Comparison of ENCODE assay signal across 11 cellular contexts in genomic region chr6:166618866-166619761, GRCh38. TPM values are rescaled to one million over a fixed set of nuclear protein-coding genes. Genes with fewer than 3 reads are reported as not detected.
DNase-seq lines count a peak whose midpoint lies in the region; FAIRE-seq and TF ChIP-seq lines count a peak whose summit lies in the region.
"Had no signal": no experiment of that assay in that cellular context is flagged by ENCODE, and none has a peak within 500 bp of the region (broad histone marks: within the 10 kb centered on the region; RNA-seq: fewer than 3 reads in every experiment).

No MANE protein-coding gene starts in this region.

- FAIRE-seq in GM12891 (lab: Jason Lieb, UNC): no peak

- peak overlapping the region; percentile 25 for H3K9ac ChIP-seq in fibroblast of lung (ENCODE audit: insufficient read depth, low read length)

- no peak for TF ChIP-seq CTCF in fibroblast of lung (conservative IDR thresholded peaks at IDR 0.05 in 1 of 2, IDR thresholded peaks at IDR 0.05 in 1 of 2; ENCODE audit: low read depth in 1 of 2, low read length in 2 of 2)
- no peak for TF ChIP-seq CTCF in osteocyte (IDR thresholded peaks at IDR 0.05)

- H4K20me1 ChIP-seq in fibroblast of lung (ENCODE audit: control insufficient read depth, extremely low read depth, insufficient read depth, low read length): no peaks in the 10 kb centered on the region

- peaks cover 5% of the 10 kb centered on the region for H3K36me3 ChIP-seq in fibroblast of lung (ENCODE audit: control insufficient read depth, insufficient read depth, low read length)

- peaks cover 94% of the 10 kb centered on the region for H3K4me1 Mint-ChIP-seq in osteocyte (ENCODE audit: unreplicated experiment)

- no peaks in the 10 kb centered on the region for H3K27me3 ChIP-seq in fibroblast of lung (ENCODE audit: control insufficient read depth, insufficient read depth, low read length)

- no peak overlapping the region for H2AFZ ChIP-seq in fibroblast of lung (ENCODE audit: low read length)

- peaks cover 15% of the 10 kb centered on the region for H3K36me3 Mint-ChIP-seq in osteocyte (ENCODE audit: unreplicated experiment)

- H3K4me2 ChIP-seq in fibroblast of lung (ENCODE audit: extremely low read depth, insufficient read depth, low read length): no peak overlapping the region

- peaks cover 49% of the 10 kb centered on the region for H3K4me1 ChIP-seq in fibroblast of lung (ENCODE audit: control insufficient read depth, extremely low read depth, insufficient read depth, low read length)

- no peaks in the 10 kb centered on the region for H3K27me3 Mint-ChIP-seq in osteocyte (ENCODE audit: unreplicated experiment)

- H3K9me3 ChIP-seq in fibroblast of lung (ENCODE audit: control insufficient read depth, insufficient read depth, low read depth, low read length): no peaks in the 10 kb centered on the region

- DNase-seq in A172 (ENCODE audit: low spot score): peak; percentile 76
- peak; percentile 73 for DNase-seq in amniotic epithelial cell (ENCODE audit: low read depth)
- DNase-seq in fibroblast of lung (ENCODE audit: low read depth in 2 of 2): peak; percentile 54 to 97
- peak; percentile 69 for DNase-seq in osteocyte (ENCODE audit: extremely low spot score, unreplicated experiment)
- DNase-seq in NCI-H1694 treated with DMSO at 0.1 percent for 48 hours (lab: John Stamatoyannopoulos, UW): no peak
- DNase-seq in GM12891 (ENCODE audit: insufficient read length, low spot score): no peak
- no peak for DNase-seq in DMS53 (lab: John Stamatoyannopoulos, UW)
- DNase-seq in activated CD4-positive, alpha-beta T cell treated with anti-CD3 and anti-CD28 coated beads for 4 hours: no peak
- DNase-seq: Kasumi-1, posterior cingulate gyrus, substantia nigra had no signal

- TF ChIP-seq POLR2A in GM12891 (IDR thresholded peaks at IDR 0.05; ENCODE audit: low read depth, low read length): no peak

- H3K4me3 Mint-ChIP-seq in osteocyte (ENCODE audit: unreplicated experiment): peak overlapping the region; percentile 45

- peak overlapping the region; percentile 76 for H3K27ac ChIP-seq in fibroblast of lung (ENCODE audit: insufficient read depth, low read length)

- no peak overlapping the region for H3K4me3 ChIP-seq in fibroblast of lung (replicated peaks in 1 of 4; ENCODE audit: control extremely low read depth in 1 of 4, insufficient read depth in 1 of 4, low read depth in 3 of 4, low read length in 4 of 4)

- H3K9me3 Mint-ChIP-seq in osteocyte (ENCODE audit: unreplicated experiment): no peaks in the 10 kb centered on the region

- peaks cover 68% of the 10 kb centered on the region for H3K79me2 ChIP-seq in fibroblast of lung (ENCODE audit: control insufficient read depth, insufficient read depth, low read length)

- peak overlapping the region; percentile 93 for H3K27ac Mint-ChIP-seq in osteocyte (ENCODE audit: unreplicated experiment)

TF ChIP-seq in GM12891, 5 proteins besides CTCF, POLR2A, EP300 and RAD21:
- TF ChIP-seq POU2F2 (IDR thresholded peaks at IDR 0.05; ENCODE audit: low read depth, low read length): no peak
- TF ChIP-seq TAF1 (IDR thresholded peaks at IDR 0.05; ENCODE audit: low read depth, low read length): no peak
- TF ChIP-seq PAX5 (IDR thresholded peaks at IDR 0.05; ENCODE audit: insufficient read depth, low read length, severe bottlenecking): no peak
- TF ChIP-seq POLR2AphosphoS5 (IDR thresholded peaks at IDR 0.05; ENCODE audit: low read depth, low read length): no peak
- no peak for TF ChIP-seq SPI1 (IDR thresholded peaks at IDR 0.05; ENCODE audit: low read depth, low read length)

RNA-seq across cellular contexts. Expression of gene RPS6KA2, which starts 7.9 kb away (rescaled TPM):
- 29.0 and 32.6 TPM in 2 replicates for total RNA-seq in A172 (2014; rRNA removed; shearing (Covaris generic))
- total RNA-seq in fibroblast of lung (109 and 116 TPM in 2 replicates), osteocyte (89.9 and 102 TPM in 2 replicates)
- polyA plus RNA-seq in fibroblast of lung: 66.8 and 80.2 TPM in 2 replicates
- 60.3 and 64.5 TPM in 2 replicates for polyA plus RNA-seq in fibroblast of lung (2012)
- polyA minus RNA-seq in fibroblast of lung (ENCODE audit: low replicate concordance): 129 and 153 TPM in 2 replicates
- 3.9 TPM for polyA plus RNA-seq in GM12891 (2012; ENCODE audit: low read depth, missing spikeins)

RNA-seq across cellular contexts. Expression of gene RAMACL, which starts 32.6 kb away (rescaled TPM):
- total RNA-seq in A172 (2014; rRNA removed; shearing (Covaris generic)): 0.19 and 1.2 TPM in 2 replicates
- total RNA-seq in fibroblast of lung: 2.3 and 5.0 TPM in 2 replicates
- polyA plus RNA-seq in fibroblast of lung: 0.20 and 0.22 TPM in 2 replicates
- 0.21 and 0.28 TPM in 2 replicates for polyA plus RNA-seq in fibroblast of lung (2012)
- 0.16 TPM in 1 of 2 replicates, not detected in the other for polyA minus RNA-seq in fibroblast of lung (ENCODE audit: low replicate concordance)
- total RNA-seq in osteocyte: 2.5 and 3.6 TPM in 2 replicates
- polyA plus RNA-seq in GM12891 (2012; ENCODE audit: low read depth, missing spikeins): 0.22 TPM

Comparison
In these comparisons a context has a peak if more than half of its experiments do, and no peak if none do; other contexts are left out.
1. DNase-seq: peak in A172 (single experiment), amniotic epithelial cell (single experiment), fibroblast of lung (2 of 2) and osteocyte (single experiment); none in NCI-H1694 treated with DMSO at 0.1 percent for 48 hours (single experiment), GM12891 (single experiment), DMS53 (single experiment) and activated CD4-positive, alpha-beta T cell treated with anti-CD3 and anti-CD28 coated beads for 4 hours (0 of 2).